Comparison of ENCODE assay signal across 21 cellular contexts in genomic region chr3:38011111-38011510, GRCh38. TPM values are rescaled to one million over a fixed set of nuclear protein-coding genes. Genes with fewer than 3 reads are reported as not detected.
"Had no signal": no experiment of that assay in that cellular context is flagged by ENCODE, and none has a peak within 500 bp of the region (broad histone marks: within the 10 kb centered on the region; RNA-seq: fewer than 3 reads in every experiment).

No MANE protein-coding gene starts in this region.

- H3K27ac ChIP-seq: ascending aorta, breast epithelium, esophagus squamous epithelium, sigmoid colon had no signal

- H3K4me1 ChIP-seq: ascending aorta, breast epithelium, esophagus squamous epithelium, sigmoid colon had no signal

- H3K4me3 ChIP-seq: ascending aorta, breast epithelium, esophagus squamous epithelium, sigmoid colon had no signal

- H3K9me3 Mint-ChIP-seq: activated naive CD4-positive, alpha-beta T cell treated with anti-CD3 and anti-CD28 coated beads, Interleukin-2, amount 10 ng/mL, durations not matched to agents 7 days and 5 days; activated naive CD8-positive, alpha-beta T cell treated with anti-CD3 and anti-CD28 coated beads, Interleukin-2, amount 50 U/mL, for 24 hours had no signal

- H3K4me3 Mint-ChIP-seq: activated CD4-positive, alpha-beta T cell treated with anti-CD3 and anti-CD28 coated beads, Interleukin-2, amount 10 ng/mL, durations not matched to agents 24 days and 14 days; activated CD8-positive, alpha-beta T cell treated with anti-CD3 and anti-CD28 coated beads, Interleukin-2, amount 10 ng/mL, durations not matched to agents 7 days and 5 days; activated naive CD4-positive, alpha-beta T cell treated with anti-CD3 and anti-CD28 coated beads, Interleukin-2, amount 10 ng/mL, durations not matched to agents 7 days and 5 days; activated naive CD8-positive, alpha-beta T cell treated with anti-CD3 and anti-CD28 coated beads, Interleukin-2, amount 50 U/mL, for 24 hours; dendritic cell treated with granulocyte-macrophage colony-stimulating factor and Interleukin-4, amounts not matched to agents 40 ng/mL and 50 ng/mL, for 4 days; neural crest cell had no signal

- H3K9me3 ChIP-seq: ascending aorta had no signal

- H3K27me3 Mint-ChIP-seq: activated CD4-positive, alpha-beta T cell treated with anti-CD3 and anti-CD28 coated beads, Interleukin-2, amount 10 ng/mL, durations not matched to agents 24 days and 14 days; activated naive CD4-positive, alpha-beta T cell treated with anti-CD3 and anti-CD28 coated beads, Interleukin-2, amount 10 ng/mL, durations not matched to agents 7 days and 5 days; activated naive CD8-positive, alpha-beta T cell treated with anti-CD3 and anti-CD28 coated beads, Interleukin-2, amount 50 U/mL, for 24 hours; dendritic cell treated with granulocyte-macrophage colony-stimulating factor and Interleukin-4, amounts not matched to agents 40 ng/mL and 50 ng/mL, for 4 days had no signal

- H3K27me3 ChIP-seq: ascending aorta, breast epithelium, esophagus squamous epithelium, sigmoid colon had no signal

- ATAC-seq: activated CD8-positive, alpha-beta T cell treated with anti-CD3 and anti-CD28 coated beads, Interleukin-2, amount 10 ng/mL, durations not matched to agents 7 days and 5 days; activated naive CD8-positive, alpha-beta T cell treated with anti-CD3 and anti-CD28 coated beads, Interleukin-2, amount 50 U/mL, for 24 hours had no signal

- H3K4me1 Mint-ChIP-seq: activated CD4-positive, alpha-beta T cell treated with anti-CD3 and anti-CD28 coated beads, Interleukin-2, amount 10 ng/mL, durations not matched to agents 24 days and 14 days; activated naive CD4-positive, alpha-beta T cell treated with anti-CD3 and anti-CD28 coated beads, Interleukin-2, amount 10 ng/mL, durations not matched to agents 7 days and 5 days; activated naive CD8-positive, alpha-beta T cell treated with anti-CD3 and anti-CD28 coated beads, Interleukin-2, amount 50 U/mL, for 24 hours; neural crest cell had no signal

- DNase-seq: activated CD4-positive, alpha-beta T cell treated with anti-CD3 and anti-CD28 coated beads, Interleukin-2, amount 10 ng/mL, durations not matched to agents 24 days and 14 days; activated CD4-positive, CD25-positive, alpha-beta regulatory T cell; activated CD8-positive, alpha-beta T cell treated with anti-CD3 and anti-CD28 coated beads, Interleukin-2, amount 10 ng/mL, durations not matched to agents 7 days and 5 days; activated effector memory CD4-positive, alpha-beta T cell treated with Interleukin-2 at 50 U/mL for 16 hours; activated naive CD4-positive, alpha-beta T cell treated with anti-CD3 and anti-CD28 coated beads, Interleukin-2, amount 10 ng/mL, durations not matched to agents 7 days and 5 days; activated naive CD8-positive, alpha-beta T cell treated with anti-CD3 and anti-CD28 coated beads, Interleukin-2, amount 50 U/mL, for 24 hours; activated T-cell treated with anti-CD3 and anti-CD28 coated beads, Interleukin-2, amount 50 U/mL, for 48 hours; effector CD8-positive, alpha-beta T cell; esophagus squamous epithelium; midbrain; sigmoid colon; stimulated activated naive CD4-positive, alpha-beta T cell; T-helper 1 cell; T1000 had no signal

- H3K27ac Mint-ChIP-seq: activated CD4-positive, alpha-beta T cell treated with anti-CD3 and anti-CD28 coated beads, Interleukin-2, amount 10 ng/mL, durations not matched to agents 24 days and 14 days; activated CD8-positive, alpha-beta T cell treated with anti-CD3 and anti-CD28 coated beads, Interleukin-2, amount 10 ng/mL, durations not matched to agents 7 days and 5 days; activated naive CD8-positive, alpha-beta T cell treated with anti-CD3 and anti-CD28 coated beads, Interleukin-2, amount 50 U/mL, for 24 hours had no signal

RNA-seq across cellular contexts. Expression of gene DLEC1, which starts 27.9 kb away (rescaled TPM):
- total RNA-seq: lung microvascular endothelial cell, myocyte, pulmonary artery endothelial cell had no signal
